ENCODE assay signal across 29 cellular contexts in genomic region chr5:85896499-85896898, GRCh38.
"Had no signal": no experiment of that assay in that cellular context is flagged by ENCODE, and none has a peak within 500 bp of the region (broad histone marks: within the 10 kb centered on the region; RNA-seq: fewer than 3 reads in every experiment).

No MANE protein-coding gene starts in this region.

- H3K36me3 ChIP-seq: ascending aorta, cardiac muscle cell had no signal

- H3K27me3 ChIP-seq: ascending aorta, cardiac muscle cell had no signal

- H3K9me3 ChIP-seq: ascending aorta had no signal

- H3K4me3 ChIP-seq: ascending aorta, cardiac muscle cell had no signal

- H3K4me1 ChIP-seq: ascending aorta had no signal

- DNase-seq: activated CD4-positive, alpha-beta memory T cell treated with anti-CD3 and anti-CD28 coated beads, Interleukin-2, amount 10 ng/mL, durations not matched to agents 7 days and 5 days; activated CD4-positive, alpha-beta T cell treated with anti-CD3 and anti-CD28 coated beads for 1 hour; activated CD4-positive, alpha-beta T cell treated with anti-CD3 and anti-CD28 coated beads for 36 hours; activated CD4-positive, alpha-beta T cell treated with anti-CD3 and anti-CD28 coated beads for 48 hours; activated CD4-positive, alpha-beta T cell treated with anti-CD3 and anti-CD28 coated beads, Interleukin-2, amount 10 ng/mL, durations not matched to agents 7 days and 5 days; activated CD4-positive, alpha-beta T cell treated with anti-CD3 and anti-CD28 coated beads, Interleukin-2, amount 50 U/mL, for 48 hours; activated CD4-positive, CD25-positive, alpha-beta regulatory T cell; activated CD8-positive, alpha-beta memory T cell treated with anti-CD3 and anti-CD28 coated beads for 24 hours; activated CD8-positive, alpha-beta memory T cell treated with anti-CD3 and anti-CD28 coated beads, Interleukin-2, amount 10 ng/mL, durations not matched to agents 7 days and 5 days; activated CD8-positive, alpha-beta memory T cell treated with anti-CD3 and anti-CD28 coated beads, Interleukin-2, amount 50 U/mL, for 48 hours; activated CD8-positive, alpha-beta T cell treated with anti-CD3 and anti-CD28 coated beads, Interleukin-2, amount 10 ng/mL, durations not matched to agents 7 days and 5 days; activated effector memory CD4-positive, alpha-beta T cell treated with Interleukin-2 at 50 U/mL for 16 hours; activated gamma-delta T cell; activated naive CD4-positive, alpha-beta T cell treated with anti-CD3 and anti-CD28 coated beads, Interleukin-2, amount 10 ng/mL, durations not matched to agents 7 days and 5 days; activated naive CD4-positive, alpha-beta T cell treated with Interleukin-2 at 50 U/mL for 16 hours; activated naive CD8-positive, alpha-beta T cell treated with anti-CD3 and anti-CD28 coated beads, Interleukin-2, amount 10 ng/mL, durations not matched to agents 7 days and 5 days; activated naive CD8-positive, alpha-beta T cell treated with anti-CD3 and anti-CD28 coated beads, Interleukin-2, amount 50 U/mL, for 24 hours; activated T-cell treated with anti-CD3 and anti-CD28 coated beads, Interleukin-2, amount 50 U/mL, for 24 hours; activated T-cell treated with anti-CD3 and anti-CD28 coated beads, Interleukin-2, amount 50 U/mL, for 48 hours; amygdala; anterior cingulate cortex; caudate nucleus; cerebellar nuclear complex; T-helper 2 cell; T-helper 9 cell had no signal

- H3K27ac ChIP-seq: ascending aorta, cardiac muscle cell, VCaP had no signal

- ATAC-seq: activated CD4-positive, alpha-beta T cell treated with anti-CD3 and anti-CD28 coated beads for 36 hours; activated CD4-positive, CD25-positive, alpha-beta regulatory T cell treated with anti-CD3 and anti-CD28 coated beads, Interleukin-2, amount 50 U/mL, for 24 hours; activated CD8-positive, alpha-beta memory T cell treated with anti-CD3 and anti-CD28 coated beads, Interleukin-2, amount 10 ng/mL, durations not matched to agents 7 days and 5 days; activated CD8-positive, alpha-beta T cell treated with anti-CD3 and anti-CD28 coated beads, Interleukin-2, amount 10 ng/mL, durations not matched to agents 7 days and 5 days; activated naive CD8-positive, alpha-beta T cell treated with anti-CD3 and anti-CD28 coated beads, Interleukin-2, amount 50 U/mL, for 24 hours had no signal
